14 cellular contexts compared by ENCODE assay signal in genomic region chr17:7873051-7873450, GRCh38.
"Had no signal": no experiment of that assay in that cellular context is flagged by ENCODE, and none has a peak within 500 bp of the region (broad histone marks: within the 10 kb centered on the region; RNA-seq: fewer than 3 reads in every experiment).

No MANE protein-coding gene starts in this region.

- ATAC-seq: activated naive CD4-positive, alpha-beta T cell treated with anti-CD3 and anti-CD28 coated beads, Interleukin-2, amount 50 U/mL, for 72 hours; gastrocnemius medialis; heart right ventricle; stimulated activated memory B cell treated with anti-CD40 and anti-IgM and Interleukin-4, amounts not matched to agents 10 μg/mL and 1 μg/mL and 100 μg/mL, for 72 hours had no signal

- DNase-seq: activated CD4-positive, alpha-beta T cell treated with anti-CD3 and anti-CD28 coated beads for 48 hours; activated T-cell treated with anti-CD3 and anti-CD28 coated beads for 4 hours; amygdala; brain microvascular endothelial cell; gastrocnemius medialis; heart right ventricle; left ventricle myocardium inferior; small intestine; T1000; tibial artery; WERI-Rb-1 had no signal

- H3K27me3 Mint-ChIP-seq: stimulated activated memory B cell treated with anti-CD40 and anti-IgM and Interleukin-4, amounts not matched to agents 10 μg/mL and 1 μg/mL and 100 μg/mL, for 72 hours had no signal

- H3K9me3 Mint-ChIP-seq: activated naive CD4-positive, alpha-beta T cell treated with anti-CD3 and anti-CD28 coated beads, Interleukin-2, amount 50 U/mL, for 72 hours; activated T-helper 2 cell treated with anti-CD3 and anti-CD28 coated beads, Interferon-gamma antibody, Interleukin-2, Interleukin-4, amounts not matched to agents 10 μg/mL and 5 μg/mL and 100 μg/mL, durations not matched to agents 14 hours and 24 hours and 36 hours; stimulated activated memory B cell treated with anti-CD40 and anti-IgM and Interleukin-4, amounts not matched to agents 10 μg/mL and 1 μg/mL and 100 μg/mL, for 72 hours had no signal

- H3K27ac Mint-ChIP-seq: activated naive CD4-positive, alpha-beta T cell treated with anti-CD3 and anti-CD28 coated beads, Interleukin-2, amount 50 U/mL, for 72 hours; activated T-helper 2 cell treated with anti-CD3 and anti-CD28 coated beads, Interferon-gamma antibody, Interleukin-2, Interleukin-4, amounts not matched to agents 10 μg/mL and 5 μg/mL and 100 μg/mL, durations not matched to agents 14 hours and 24 hours and 36 hours; stimulated activated memory B cell treated with anti-CD40 and anti-IgM and Interleukin-4, amounts not matched to agents 10 μg/mL and 1 μg/mL and 100 μg/mL, for 72 hours had no signal

- H3K4me3 Mint-ChIP-seq: stimulated activated memory B cell treated with anti-CD40 and anti-IgM and Interleukin-4, amounts not matched to agents 10 μg/mL and 1 μg/mL and 100 μg/mL, for 72 hours had no signal
